10 cellular contexts compared by ENCODE assay signal in genomic region chr10:11609492-11610093, GRCh38. TPM values are rescaled to one million over a fixed set of nuclear protein-coding genes. Genes with fewer than 3 reads are reported as not detected.
DNase-seq lines count a peak whose midpoint lies in the region; ATAC-seq, FAIRE-seq and TF ChIP-seq lines count a peak whose summit lies in the region.
"Had no signal": no experiment of that assay in that cellular context is flagged by ENCODE, and none has a peak within 500 bp of the region (broad histone marks: within the 10 kb centered on the region; RNA-seq: fewer than 3 reads in every experiment).

No MANE protein-coding gene starts in this region.

- H3K79me2 ChIP-seq in SK-N-SH (ENCODE audit: insufficient read depth) (peaks cover 58% of the 10 kb centered on the region), KMS-11 (ENCODE audit: insufficient read depth, low read depth) (0 out of 2 replicates have a peak, but pooled peaks cover 7% of the 10 kb centered on the region), endothelial cell of umbilical vein (ENCODE audit: control insufficient read depth, insufficient read depth, low read length) (peaks cover 51% of the 10 kb centered on the region)

- no peak for TF ChIP-seq RAD21 in SK-N-SH (IDR thresholded peaks at IDR 0.05; ENCODE audit: low read length)

- H3K36me3 ChIP-seq in SK-N-SH (replicated peaks in 1 of 2; ENCODE audit: control insufficient read depth in 1 of 2, insufficient read depth in 2 of 2, low read length in 1 of 2), result no peaks in the 10 kb centered on the region
- no peaks in the 10 kb centered on the region for H3K36me3 ChIP-seq in KMS-11 (ENCODE audit: insufficient read depth)
- H3K36me3 ChIP-seq in endothelial cell of umbilical vein (ENCODE audit: control insufficient read depth in 2 of 2, extremely low read depth in 1 of 2, insufficient read depth in 2 of 2, low read length in 2 of 2), result no peaks in the 10 kb centered on the region
- no peaks in the 10 kb centered on the region for H3K36me3 ChIP-seq in spleen
- H3K36me3 ChIP-seq: sigmoid colon had no signal

- TF ChIP-seq CTCF in SK-N-SH (IDR thresholded peaks at IDR 0.05) (no peak), KMS-11 (conservative IDR thresholded peaks at IDR 0.05; ENCODE audit: low read depth, low read length) (no peak), endothelial cell of umbilical vein (IDR thresholded peaks at IDR 0.05; ENCODE audit: extremely low read depth in 1 of 2, insufficient read depth in 1 of 2, low read depth in 1 of 2, low read length in 2 of 2) (no peak), spleen (IDR thresholded peaks at IDR 0.05 in 8 of 11, conservative IDR thresholded peaks at IDR 0.05 in 3 of 11) (no peak)

- no peaks in the 10 kb centered on the region for H3K9me2 ChIP-seq in SK-N-SH

- H3K9me3 ChIP-seq in SK-N-SH (peaks cover 11% of the 10 kb centered on the region; the same call in 1 of the 2 replicates), endothelial cell of umbilical vein (replicated peaks; ENCODE audit: control insufficient read depth, insufficient read depth, low read length) (no peaks in the 10 kb centered on the region), spleen (no peaks in the 10 kb centered on the region)
- H3K9me3 ChIP-seq: sigmoid colon had no signal

- H3F3A ChIP-seq in SK-N-SH (replicated peaks; ENCODE audit: insufficient read depth), result peaks cover 7% of the 10 kb centered on the region

- H4K20me1 ChIP-seq in SK-N-SH (ENCODE audit: insufficient read depth) (peaks cover 19% of the 10 kb centered on the region), KMS-11 (ENCODE audit: insufficient read depth) (no peaks in the 10 kb centered on the region), endothelial cell of umbilical vein (replicated peaks; ENCODE audit: control insufficient read depth, extremely low read depth, insufficient read depth, low read length) (no peaks in the 10 kb centered on the region)

- H3K27me3 ChIP-seq in SK-N-SH (ENCODE audit: insufficient read depth) (no peaks in the 10 kb centered on the region), KMS-11 (ENCODE audit: insufficient read depth, low read depth) (no peaks in the 10 kb centered on the region), endothelial cell of umbilical vein (ENCODE audit: control insufficient read depth in 2 of 2, insufficient read depth in 2 of 2, low read length in 2 of 2) (no peaks in the 10 kb centered on the region), spleen (replicated peaks in 1 of 7) (no peaks in the 10 kb centered on the region)
- H3K27me3 ChIP-seq: sigmoid colon had no signal

- H3K4me2 ChIP-seq in SK-N-SH, result peak overlapping the region; percentile 81
- H3K4me2 ChIP-seq in KMS-11, result peak overlapping the region; percentile 90; the same call in 1 of the 2 replicates
- peak overlapping the region; percentile 74 for H3K4me2 ChIP-seq in endothelial cell of umbilical vein (ENCODE audit: insufficient read depth, low read length)

- no peak overlapping the region for H2AFZ ChIP-seq in SK-N-SH (ENCODE audit: low read depth)
- no peak overlapping the region for H2AFZ ChIP-seq in KMS-11 (ENCODE audit: low read depth)
- no peak overlapping the region for H2AFZ ChIP-seq in endothelial cell of umbilical vein (ENCODE audit: low read depth, low read length)

- peak overlapping the region; percentile 84; the same call in 1 of the 2 replicates for H3K9ac ChIP-seq in SK-N-SH
- no peak overlapping the region for H3K9ac ChIP-seq in KMS-11
- no peak overlapping the region for H3K9ac ChIP-seq in endothelial cell of umbilical vein (replicated peaks; ENCODE audit: extremely low read depth, insufficient read depth, low read length)

- peak overlapping the region in 1 of 2 experiments; percentile 87; a peak in 2 of 4 replicates for H3K4me3 ChIP-seq in SK-N-SH (ENCODE audit: low read depth in 2 of 2, low read length in 1 of 2)
- no peak overlapping the region for H3K4me3 ChIP-seq in KMS-11 (IDR thresholded peaks at IDR 0.05; ENCODE audit: insufficient read depth, low read depth, low read length)
- peak overlapping the region in 1 of 3 experiments; percentile 93 for H3K4me3 ChIP-seq in endothelial cell of umbilical vein (replicated peaks in 1 of 3; ENCODE audit: insufficient read depth in 1 of 3, low read depth in 1 of 3, low read length in 3 of 3)
- H3K4me3 ChIP-seq in spleen, result peak overlapping the region; percentile 77 to 96 (median 88)

- no peaks in the 10 kb centered on the region for H3K9me1 ChIP-seq in endothelial cell of umbilical vein (replicated peaks; ENCODE audit: control insufficient read depth, extremely low read depth, insufficient read depth, low read length)

- FAIRE-seq in endothelial cell of umbilical vein (lab: Jason Lieb, UNC), result no peak

- dilution Hi-C loops in endothelial cell of umbilical vein (cut with MboI; ENCODE audit: extremely low pct_ligation_motif_present, low sequenced_read_pairs), result no loop called here

- BruUV-seq in endothelial cell of umbilical vein (replicated peaks; lab: Mats Ljungman, UMichigan), result TSS peak; percentile 24

- no peak for TF ChIP-seq EP300 in SK-N-SH (IDR thresholded peaks at IDR 0.05; ENCODE audit: borderline replicate concordance in 1 of 2, low read depth in 1 of 2, low read length in 1 of 2)

- H3K27ac ChIP-seq in SK-N-SH (ENCODE audit: low read depth in 2 of 2, low read length in 1 of 2) (no peak overlapping the region), KMS-11 (no peak overlapping the region), endothelial cell of umbilical vein (ENCODE audit: insufficient read depth, low read depth, low read length) (no peak overlapping the region), spleen (peak overlapping the region; percentile 39 to 97 (median 95))

- intact Hi-C loops in endothelial cell of umbilical vein (cut with micrococcal nuclease), result loop anchor here (1.0 to 2.0 kb wide), 4 partner anchors 39 to 116 kb away; no protein-coding TSS in a partner anchor
- intact Hi-C loops in spleen (cut with DNase I; ENCODE audit: low total_unique reads), result loop anchor here (10.0 kb wide), 1 partner anchor 85 kb away; no protein-coding TSS in a partner anchor

- WGBS in SK-N-SH (ENCODE audit: low lambda C conversion rate), result 95% methylated on average over 3 of the region's 3 CpGs
- WGBS in spleen, 5 donors, result 61 to 71% (median 69%) methylated on average over 3 of the region's 3 CpGs

- H3K4me1 ChIP-seq in SK-N-SH (ENCODE audit: control insufficient read depth in 1 of 2, insufficient read depth in 2 of 2, low read depth in 1 of 2, low read length in 1 of 2) (peaks cover 10 to 11% of the 10 kb centered on the region in 2 experiments), KMS-11 (ENCODE audit: low read depth, poor library complexity, severe bottlenecking) (peaks cover 23% of the 10 kb centered on the region), endothelial cell of umbilical vein (ENCODE audit: control insufficient read depth, extremely low read depth, insufficient read depth, low read length) (peaks cover 19% of the 10 kb centered on the region), spleen (peaks cover 23 to 79% (median 61%) of the 10 kb centered on the region in 6 donors)

- CTCF ChIA-PET in SK-N-SH (lab: Yijun Ruan, JAX) (interaction anchor here (1.5 to 2.5 kb wide), 2 partner anchors 15 to 148 kb away, joined by 5 to 10 read pairs; no protein-coding TSS in a partner anchor), endothelial cell of umbilical vein (lab: Charles Lee) (interaction anchor here (1.0 to 3.7 kb wide), 4 partner anchors 10 to 115 kb away, joined by 3 to 15 read pairs (median 4); no protein-coding TSS in a partner anchor)

- TF ChIP-seq POLR2A in endothelial cell of umbilical vein (IDR thresholded peaks at IDR 0.05; ENCODE audit: low read depth, low read length), result no peak
- TF ChIP-seq POLR2A in spleen (IDR thresholded peaks at IDR 0.05), result no peak

- DNase-seq in SK-N-SH (no peak), endothelial cell of umbilical vein (ENCODE audit: low read depth, low spot score) (no peak), spleen (no peak), globus pallidus (ENCODE audit: low spot score) (no peak), amniotic stem cell (lab: John Stamatoyannopoulos, UW) (no peak), 8988T (no peak)
- DNase-seq: activated effector memory CD4-positive, alpha-beta T cell treated with anti-CD3 and anti-CD28 coated beads, Interleukin-2, amount 50 U/mL, for 16 hours; sigmoid colon had no signal

- no peak for ATAC-seq in SK-N-SH treated with all-trans-retinoic acid at 6 μM for 48 hours

- POLR2A ChIA-PET in SK-N-SH (lab: Yijun Ruan, JAX), result no interaction called here
- POLR2A ChIA-PET in endothelial cell of umbilical vein (lab: Charles Lee), result interaction anchor here (0.7 kb wide), 1 partner anchor 586 kb away, joined by 6 read pairs; the partner anchor contains the start of gene NUDT5

TF ChIP-seq in SK-N-SH, 30 proteins besides CTCF, POLR2A, EP300 and RAD21 (continues in another document):
- TF ChIP-seq MAX (IDR thresholded peaks at IDR 0.05; ENCODE audit: low read depth), result no peak

TF ChIP-seq in SK-N-SH treated with all-trans-retinoic acid at 6 μM for 48 hours, 23 proteins besides CTCF, POLR2A, EP300 and RAD21 (continues in another document):
- no peak for TF ChIP-seq TOX (CRISPR knock-in tag; IDR thresholded peaks at IDR 0.05; ENCODE audit: borderline replicate concordance)
- no peak for TF ChIP-seq TCF4 (CRISPR knock-in tag; IDR thresholded peaks at IDR 0.05; ENCODE audit: borderline replicate concordance)
- no peak for TF ChIP-seq BACH2 (CRISPR knock-in tag; IDR thresholded peaks at IDR 0.05; ENCODE audit: borderline replicate concordance)
- TF ChIP-seq ZFP3 (CRISPR knock-in tag; IDR thresholded peaks at IDR 0.05), result no peak
- no peak for TF ChIP-seq OSR1 (CRISPR knock-in tag; IDR thresholded peaks at IDR 0.05)

TF ChIP-seq in endothelial cell of umbilical vein, 7 proteins besides CTCF, POLR2A, EP300 and RAD21 (continues in another document):
- TF ChIP-seq JUN (IDR thresholded peaks at IDR 0.05; ENCODE audit: borderline replicate concordance, insufficient read depth, insufficient read length, low read depth) (no peak), EZH2 (IDR thresholded peaks at IDR 0.05; ENCODE audit: borderline replicate concordance, low read depth, low read length, severe bottlenecking) (no peak), POLR2AphosphoS5 (IDR thresholded peaks at IDR 0.05; ENCODE audit: insufficient read depth, low read depth, low read length) (no peak), GATA2 (IDR thresholded peaks at IDR 0.05; ENCODE audit: insufficient read depth, insufficient read length, low read depth, low read length) (no peak)

RNA-seq across cellular contexts. Expression of gene USP6NL, which starts 1.9 kb away (rescaled TPM):
- polyA plus RNA-seq in SK-N-SH (2012; rRNA removed), result 8.2 and 8.9 TPM in 2 replicates
- 9.6 and 10.1 TPM in 2 replicates for polyA plus RNA-seq in SK-N-SH (2012; cell fraction: cytosol; rRNA removed)
- 11.3 and 12.2 TPM in 2 replicates for polyA plus RNA-seq in SK-N-SH (2012; cell fraction: nucleus; rRNA removed)
- 26.9 and 29.2 TPM in 2 replicates for total RNA-seq in endothelial cell of umbilical vein
- 11.0 and 13.5 TPM in 2 replicates for polyA plus RNA-seq in endothelial cell of umbilical vein
- 13.5 and 13.8 TPM in 2 replicates for polyA plus RNA-seq in endothelial cell of umbilical vein (2011; cell fraction: cytosol; rRNA removed)
- polyA plus RNA-seq in endothelial cell of umbilical vein (2011; cell fraction: nucleus; rRNA removed), result 24.6 and 28.5 TPM in 2 replicates
- polyA plus RNA-seq in endothelial cell of umbilical vein (2012), result 17.1 and 19.4 TPM in 2 replicates
- 21.6 and 25.7 TPM in 2 replicates for polyA minus RNA-seq in endothelial cell of umbilical vein
- 3.6 TPM for polyA minus RNA-seq in endothelial cell of umbilical vein (2011; cell fraction: cytosol; rRNA and poly(A)+ RNA removed)
- 38.7 and 46.7 TPM in 2 replicates for polyA minus RNA-seq in endothelial cell of umbilical vein (2011; cell fraction: nucleus; rRNA and poly(A)+ RNA removed)
- 10 to 100 TPM; 35.4 to 51.7 (median 43.8) TPM for total RNA-seq in spleen
- polyA plus RNA-seq in spleen, result 10 to 100 TPM; 11.0 to 13.9 (median 13.6) TPM

Comparison
In these comparisons a context has a peak if more than half of its experiments do, and no peak if none do; other contexts are left out.
1. H3K27ac ChIP-seq: peak in spleen (8 of 8); none in SK-N-SH (0 of 2), KMS-11 (single experiment) and endothelial cell of umbilical vein (single experiment).
2. Peak in every context shown above with its lines, with median percentiles within 50 percentile points of each other: H3K4me2 ChIP-seq.